Comparison of ENCODE assay signal across 9 cellular contexts in the genomic region with DNA sequence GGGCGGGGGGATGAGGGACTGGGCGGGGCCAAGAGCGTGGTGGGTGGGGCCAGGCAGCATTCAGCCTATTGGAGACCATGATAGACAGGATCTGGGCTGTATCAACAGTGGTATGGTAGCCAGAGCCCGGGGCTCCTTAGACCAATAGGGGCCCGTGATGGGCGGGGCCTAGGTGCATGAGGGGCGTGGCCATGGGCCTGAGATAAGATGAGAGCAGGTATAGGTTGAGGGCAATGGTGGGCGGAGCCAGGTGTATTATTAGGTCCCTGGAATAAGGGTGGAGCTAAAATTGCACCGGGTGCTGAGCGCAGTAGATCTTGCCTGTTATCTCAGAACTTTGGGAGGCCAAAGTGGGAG. TPM values are rescaled to one million over a fixed set of nuclear protein-coding genes. Genes with fewer than 3 reads are reported as not detected.
DNase-seq lines count a peak whose midpoint lies in the region; ATAC-seq and TF ChIP-seq lines count a peak whose summit lies in the region.
"Had no signal": no experiment of that assay in that cellular context is flagged by ENCODE, and none has a peak within 500 bp of the region (broad histone marks: within the 10 kb centered on the region; RNA-seq: fewer than 3 reads in every experiment).

No MANE protein-coding gene starts in this region.

- no peak overlapping the region for H3T11ph ChIP-seq in H9 (ENCODE audit: low read length)

- no peak overlapping the region for H2BK120ac ChIP-seq in H9 (ENCODE audit: low read depth, low read length, poor library complexity, severe bottlenecking)

- H3K36me3 Mint-ChIP-seq in H9 (ENCODE audit: insufficient read depth in 1 of 3, low read depth in 3 of 3): peaks cover 0 to 12% (median 0%) of the 10 kb centered on the region in 3 experiments; a peak in 1 of 7 replicates

- H3K27ac ChIP-seq in H9 (ENCODE audit: insufficient read length, low read depth, low read length): no peak overlapping the region
- no peak overlapping the region for H3K27ac ChIP-seq in foreskin keratinocyte
- H3K27ac ChIP-seq in thyroid gland: no peak overlapping the region

- peaks cover 5 to 11% of the 10 kb centered on the region in 2 experiments; a peak in 2 of 4 replicates for H3K4me1 Mint-ChIP-seq in H9

- no peaks in the 10 kb centered on the region for H3K79me1 ChIP-seq in H9 (ENCODE audit: insufficient read depth, low read depth, low read length, poor library complexity, severe bottlenecking)

- H3K79me2 ChIP-seq in H9 (ENCODE audit: insufficient read depth, low read length): no peaks in the 10 kb centered on the region

- H4K20me1 ChIP-seq in H9 (ENCODE audit: control insufficient read depth, insufficient read depth, insufficient read length): no peaks in the 10 kb centered on the region

- ATAC-seq in foreskin keratinocyte: peak; percentile 61
- no peak for ATAC-seq in GM21717 (IDR thresholded peaks at IDR 0.05; ENCODE audit: unreplicated experiment)
- no peak for ATAC-seq in GM18861 (IDR thresholded peaks at IDR 0.05; ENCODE audit: unreplicated experiment)

- no peaks in the 10 kb centered on the region for H3K36me3 ChIP-seq in thyroid gland

- 0 out of 2 replicates have a peak, but pooled peaks cover 2% of the 10 kb centered on the region for H3K27me3 Mint-ChIP-seq in H9 (ENCODE audit: low read depth)
- H3K27me3 Mint-ChIP-seq: stimulated activated naive CD8-positive, alpha-beta T cell treated with anti-CD3 and anti-CD28 coated beads, Interleukin-15, Interleukin-2, amounts not matched to agents 100 ng/mL and 50 ng/mL, for 24 hours had no signal

- H3K23ac ChIP-seq in H9 (ENCODE audit: insufficient read length, low read depth, low read length): no peak overlapping the region

- no peak overlapping the region for H3K4me2 ChIP-seq in H9 (ENCODE audit: insufficient read depth, insufficient read length, low read length)

- no peak overlapping the region for H4K91ac ChIP-seq in H9 (ENCODE audit: insufficient read length, low read depth, low read length)

- no peaks in the 10 kb centered on the region for H3K9me3 ChIP-seq in H9 (ENCODE audit: control insufficient read depth, low read depth, low read length)
- H3K9me3 ChIP-seq in thyroid gland: no peaks in the 10 kb centered on the region

- no peak overlapping the region for H3K14ac ChIP-seq in H9 (ENCODE audit: insufficient read depth, low read length)

- H3K4me1 ChIP-seq in H9 (ENCODE audit: insufficient read depth, low read length) (no peaks in the 10 kb centered on the region; the same call in 1 of the 2 replicates), foreskin keratinocyte (peaks cover 6% of the 10 kb centered on the region), thyroid gland (peaks cover 6 to 24% of the 10 kb centered on the region in 2 donors)

- no peak for TF ChIP-seq POLR2A in thyroid gland (IDR thresholded peaks at IDR 0.05)

- in situ Hi-C loops in ACHN (cut with HindIII; ENCODE audit: low pct_ligation_motif_present, low pct_unique_long_range_greater_than_20kb, low sequenced_read_pairs): no loop called here

- H2AK5ac ChIP-seq in H9 (ENCODE audit: insufficient read length, low read length): no peak overlapping the region

- H3K56ac ChIP-seq in H9 (ENCODE audit: insufficient read length, low read depth, low read length): no peak overlapping the region

- H3K4me3 Mint-ChIP-seq in H9: no peak overlapping the region; a peak in 1 of 5 replicates
- H3K4me3 Mint-ChIP-seq: stimulated activated naive CD8-positive, alpha-beta T cell treated with anti-CD3 and anti-CD28 coated beads, Interleukin-15, Interleukin-2, amounts not matched to agents 100 ng/mL and 50 ng/mL, for 24 hours had no signal

- no peak overlapping the region for H2BK20ac ChIP-seq in H9 (ENCODE audit: low read depth, low read length, poor library complexity, severe bottlenecking)

- H3K23me2 ChIP-seq in H9 (ENCODE audit: insufficient read length, low read depth, low read length, poor library complexity, severe bottlenecking): peaks cover 5% of the 10 kb centered on the region

- intact Hi-C loops in thyroid gland (cut with DNase I): no loop called here

- H4K8ac ChIP-seq in H9 (replicated peaks; ENCODE audit: insufficient read length, low read depth, low read length): no peak overlapping the region

- H2BK15ac ChIP-seq in H9 (ENCODE audit: low read depth, low read length): no peak overlapping the region

- no peak overlapping the region for H3K27ac Mint-ChIP-seq in H9
- H3K27ac Mint-ChIP-seq: stimulated activated naive CD8-positive, alpha-beta T cell treated with anti-CD3 and anti-CD28 coated beads, Interleukin-15, Interleukin-2, amounts not matched to agents 100 ng/mL and 50 ng/mL, for 24 hours had no signal

- H3K9me3 Mint-ChIP-seq in H9: no peaks in the 10 kb centered on the region
- H3K9me3 Mint-ChIP-seq: stimulated activated naive CD8-positive, alpha-beta T cell treated with anti-CD3 and anti-CD28 coated beads, Interleukin-15, Interleukin-2, amounts not matched to agents 100 ng/mL and 50 ng/mL, for 24 hours had no signal

- TF ChIP-seq CTCF in H9 (conservative IDR thresholded peaks at IDR 0.05) (no peak), foreskin keratinocyte (conservative IDR thresholded peaks at IDR 0.05) (no peak), thyroid gland (IDR thresholded peaks at IDR 0.05) (no peak)

- H3K4ac ChIP-seq in H9 (ENCODE audit: low read depth, low read length): no peak overlapping the region

- no peak overlapping the region for H3K4me3 ChIP-seq in thyroid gland (replicated peaks in 1 of 3)

- DNase-seq in ACHN: peak; percentile 55
- peak; percentile 97 for DNase-seq in H9
- peak; percentile 66 for DNase-seq in T1000 (lab: John Stamatoyannopoulos, UW)
- peak in 1 of 2 donors; percentile 19 for DNase-seq in foreskin keratinocyte
- no peak for DNase-seq in NCI-H1092 treated with DMSO at 0.1 percent for 48 hours (lab: John Stamatoyannopoulos, UW)
- DNase-seq in thyroid gland: no peak

- WGBS in H9 (ENCODE audit: extremely low coverage, insufficient read length, low lambda C conversion rate): no CpG with 5 or more reads among the region's 10 CpGs
- WGBS in thyroid gland, 2 donors: 84 to 89% methylated on average over 10 of the region's 10 CpGs

- no peak overlapping the region for H2BK12ac ChIP-seq in H9 (ENCODE audit: insufficient read length, low read depth, low read length)

- H4K5ac ChIP-seq in H9 (ENCODE audit: insufficient read length, low read depth, low read length): no peak overlapping the region

- no peak overlapping the region for H2BK5ac ChIP-seq in H9 (ENCODE audit: insufficient read length, low read length)

- H3K18ac ChIP-seq in H9 (ENCODE audit: insufficient read length, low read depth, low read length): no peak overlapping the region

- H3K27me3 ChIP-seq in H9 (ENCODE audit: insufficient read depth, low read length) (no peaks in the 10 kb centered on the region), foreskin keratinocyte (no peaks in the 10 kb centered on the region), thyroid gland (no peaks in the 10 kb centered on the region)

- no peak overlapping the region for H3K9ac ChIP-seq in H9 (ENCODE audit: extremely low read depth, insufficient read length, low read length)

- H2AFZ ChIP-seq in H9 (ENCODE audit: low read length): no peak overlapping the region

RNA-seq across cellular contexts. Expression of a gene that starts 5.3 kb away (rescaled TPM):
- total RNA-seq in H9 (2021) (28.3 and 34.6 TPM in 2 replicates), foreskin keratinocyte (15.2 and 17.6 TPM in 2 replicates), thyroid gland (10 to 100 TPM; 15.5 to 58.7 (median 29.8) TPM)
- 9.6 and 11.3 TPM in 2 replicates for polyA plus RNA-seq in foreskin keratinocyte

RNA-seq across cellular contexts. Expression of a gene that starts 18.8 kb away (rescaled TPM):
- total RNA-seq in H9 (2021): 524 and 529 TPM in 2 replicates
- total RNA-seq in foreskin keratinocyte: 352 and 355 TPM in 2 replicates
- 297 and 299 TPM in 2 replicates for polyA plus RNA-seq in foreskin keratinocyte
- total RNA-seq in thyroid gland: 10 to 100 TPM; 60.7 to 88.2 (median 82.2) TPM

RNA-seq across cellular contexts. Expression of a gene that starts 21.7 kb away (rescaled TPM):
- total RNA-seq in H9 (2021) (35.0 and 39.8 TPM in 2 replicates), foreskin keratinocyte (4.5 and 5.5 TPM in 2 replicates), thyroid gland (10 to 100 TPM; 11.5 to 19.8 (median 14.4) TPM)
- 4.0 and 4.6 TPM in 2 replicates for polyA plus RNA-seq in foreskin keratinocyte

RNA-seq across cellular contexts. Expression of a gene that starts 23.9 kb away (rescaled TPM):
- not detected in 2 replicates for total RNA-seq in H9 (2021)
- not detected in 2 replicates for total RNA-seq in foreskin keratinocyte
- polyA plus RNA-seq in foreskin keratinocyte: not detected in 2 replicates
- total RNA-seq in thyroid gland: not detected

RNA-seq across cellular contexts. Expression of a gene that starts 24.3 kb away (rescaled TPM):
- total RNA-seq in H9 (2021) (169 and 171 TPM in 2 replicates), foreskin keratinocyte (81.8 and 89.6 TPM in 2 replicates), thyroid gland (100 to 1,000 TPM; 162 to 238 (median 192) TPM)
- polyA plus RNA-seq in foreskin keratinocyte: 103 and 113 TPM in 2 replicates

Comparison
In these comparisons a context has a peak if more than half of its experiments do, and no peak if none do; other contexts are left out.
1. DNase-seq: peak in ACHN (single experiment), H9 (single experiment) and T1000 (single experiment); none in NCI-H1092 treated with DMSO at 0.1 percent for 48 hours (single experiment) and thyroid gland (0 of 2).